Comparison of ENCODE assay signal across 9 cellular contexts in genomic region chr19:55406091-55406868, GRCh38. TPM values are rescaled to one million over a fixed set of nuclear protein-coding genes. Genes with fewer than 3 reads are reported as not detected.
DNase-seq lines count a peak whose midpoint lies in the region; ATAC-seq, FAIRE-seq and TF ChIP-seq lines count a peak whose summit lies in the region.
"Had no signal": no experiment of that assay in that cellular context is flagged by ENCODE, and none has a peak within 500 bp of the region (broad histone marks: within the 10 kb centered on the region; RNA-seq: fewer than 3 reads in every experiment).

No MANE protein-coding gene starts in this region.

- H3K27ac ChIP-seq in RWPE1 (peak overlapping the region; percentile 97), esophagus (ENCODE audit: low read depth in 2 of 2, low read length in 1 of 2) (no peak overlapping the region), rectal smooth muscle tissue (ENCODE audit: low read depth, low read length) (no peak overlapping the region), small intestine (ENCODE audit: low read depth in 1 of 2, low read length in 1 of 2) (no peak overlapping the region)

- no peak overlapping the region for H3K9ac ChIP-seq in rectal smooth muscle tissue (ENCODE audit: low read length)

- DNase-seq in GM12864 (ENCODE audit: low read depth) = no peak
- DNase-seq in RWPE1 (ENCODE audit: low spot score) = no peak
- DNase-seq in NCI-H774 (lab: John Stamatoyannopoulos, UW) = no peak
- DNase-seq in activated CD4-positive, CD25-positive, alpha-beta regulatory T cell treated with anti-CD3 and anti-CD28 coated beads, Interleukin-2, amount 50 U/mL, for 72 hours = no peak
- no peak for DNase-seq in small intestine

- ATAC-seq in HG03520 (IDR thresholded peaks at IDR 0.05; ENCODE audit: unreplicated experiment) = no peak

- 71 to 73% methylated on average over 16 of the region's 16 CpGs for WGBS in esophagus, 2 donors
- WGBS in small intestine, 3 donors = 72 to 86% (median 73%) methylated on average over 16 of the region's 16 CpGs

- peaks cover 5 to 30% of the 10 kb centered on the region in 2 donors for H3K4me1 ChIP-seq in esophagus (ENCODE audit: control insufficient read depth in 2 of 2, insufficient read depth in 2 of 2, low read length in 1 of 2)
- H3K4me1 ChIP-seq in rectal smooth muscle tissue (ENCODE audit: control insufficient read depth, insufficient read depth, low read length) = peaks cover 7% of the 10 kb centered on the region
- peaks cover 7 to 8% of the 10 kb centered on the region in 2 donors for H3K4me1 ChIP-seq in small intestine (ENCODE audit: control insufficient read depth in 2 of 2, insufficient read depth in 1 of 2, low read depth in 1 of 2, low read length in 1 of 2)

- CTCF ChIA-PET in RWPE1 (lab: Yijun Ruan, JAX) = interaction anchor here (0.7 kb wide), 1 partner anchor 318 kb away, joined by 3 read pairs; no protein-coding TSS in a partner anchor

- no peak for FAIRE-seq in small intestine (lab: Jason Lieb, UNC)
- FAIRE-seq: endometrium had no signal

- TF ChIP-seq CTCF in GM12864 (IDR thresholded peaks at IDR 0.05; ENCODE audit: low read depth, low read length, missing control alignments) (no peak), RWPE1 (conservative IDR thresholded peaks at IDR 0.05; ENCODE audit: low read depth) (no peak)

- H3K9me3 ChIP-seq in esophagus (ENCODE audit: control insufficient read depth in 2 of 2, insufficient read depth in 1 of 2, low read depth in 1 of 2, low read length in 1 of 2) (no peaks in the 10 kb centered on the region), small intestine (ENCODE audit: control insufficient read depth, low read depth) (no peaks in the 10 kb centered on the region)

- POLR2A ChIA-PET in RWPE1 (lab: Yijun Ruan, JAX; ENCODE audit: low non-redundant PET) = interaction anchor here (0.6 to 1.5 kb wide), 2 partner anchors 18 to 193 kb away, joined by 4 to 6 read pairs; partner anchors contain the start of gene FIZ1

- no peaks in the 10 kb centered on the region for H3K27me3 ChIP-seq in esophagus (ENCODE audit: control insufficient read depth in 1 of 2, insufficient read depth in 2 of 2, low read length in 2 of 2)
- H3K27me3 ChIP-seq in rectal smooth muscle tissue (ENCODE audit: control insufficient read depth, insufficient read depth, low read length) = no peaks in the 10 kb centered on the region
- no peaks in the 10 kb centered on the region for H3K27me3 ChIP-seq in small intestine (ENCODE audit: control insufficient read depth in 2 of 2, insufficient read depth in 2 of 2, low read length in 2 of 2)

- H3K36me3 ChIP-seq in esophagus (ENCODE audit: control insufficient read depth in 2 of 2, insufficient read depth in 2 of 2, low read length in 1 of 2) = peaks cover 7 to 23% of the 10 kb centered on the region in 2 donors
- H3K36me3 ChIP-seq in rectal smooth muscle tissue (ENCODE audit: control insufficient read depth, insufficient read depth, low read length) = peaks cover 10% of the 10 kb centered on the region
- peaks cover 6 to 12% of the 10 kb centered on the region in 2 donors for H3K36me3 ChIP-seq in small intestine (ENCODE audit: control insufficient read depth in 2 of 2, insufficient read depth in 2 of 2, low read length in 2 of 2)

- H3K4me3 ChIP-seq in GM12864 (ENCODE audit: low read depth, low read length) = peak overlapping the region; percentile 85
- peak overlapping the region; percentile 76 to 88 for H3K4me3 ChIP-seq in esophagus (ENCODE audit: low read depth in 1 of 2, low read length in 2 of 2)
- H3K4me3 ChIP-seq in rectal smooth muscle tissue (ENCODE audit: low read length) = peak overlapping the region; percentile 78
- peak overlapping the region in 1 of 2 donors; percentile 82 for H3K4me3 ChIP-seq in small intestine (ENCODE audit: low read depth in 1 of 2, low read length in 2 of 2)

RNA-seq across cellular contexts. Expression of gene UBE2S, which starts 1.3 kb away (rescaled TPM):
- 10 to 100 TPM; 12.8 to 24.1 TPM for polyA plus RNA-seq in esophagus
- 10 to 100 TPM in 1 of 3 donors, 1 to 10 TPM in 2; 7.2 to 30.1 (median 9.5) TPM for polyA plus RNA-seq in small intestine

RNA-seq across cellular contexts. Expression of gene RPL28, which starts 20.5 kb away (rescaled TPM):
- 1,000 to 10,000 TPM; 2,179 to 2,435 TPM for polyA plus RNA-seq in esophagus
- polyA plus RNA-seq in small intestine = 1,000 to 10,000 TPM; 1,338 to 2,360 (median 2,011) TPM

RNA-seq across cellular contexts. Expression of gene TMEM238, which starts 22.2 kb away (rescaled TPM):
- polyA plus RNA-seq in esophagus (under 1 TPM; 0.49 to 0.98 TPM), small intestine (1 to 10 TPM in 2 of 3 donors, not detected in 1; 1.6 to 2.2 TPM)

RNA-seq across cellular contexts. Expression of gene TMEM190, which starts 29.7 kb away (rescaled TPM):
- not detected for polyA plus RNA-seq in esophagus
- under 1 TPM in 1 of 3 donors, not detected in 2; 0.30 TPM for polyA plus RNA-seq in small intestine

RNA-seq across cellular contexts. Expression of gene IL11, which starts 36.0 kb away (rescaled TPM):
- polyA plus RNA-seq in esophagus = under 1 TPM; 0.47 to 0.51 TPM
- polyA plus RNA-seq in small intestine = under 1 TPM in 1 of 3 donors, not detected in 2; 0.67 TPM
